1 cellular context compared by ENCODE assay signal in the genomic region with DNA sequence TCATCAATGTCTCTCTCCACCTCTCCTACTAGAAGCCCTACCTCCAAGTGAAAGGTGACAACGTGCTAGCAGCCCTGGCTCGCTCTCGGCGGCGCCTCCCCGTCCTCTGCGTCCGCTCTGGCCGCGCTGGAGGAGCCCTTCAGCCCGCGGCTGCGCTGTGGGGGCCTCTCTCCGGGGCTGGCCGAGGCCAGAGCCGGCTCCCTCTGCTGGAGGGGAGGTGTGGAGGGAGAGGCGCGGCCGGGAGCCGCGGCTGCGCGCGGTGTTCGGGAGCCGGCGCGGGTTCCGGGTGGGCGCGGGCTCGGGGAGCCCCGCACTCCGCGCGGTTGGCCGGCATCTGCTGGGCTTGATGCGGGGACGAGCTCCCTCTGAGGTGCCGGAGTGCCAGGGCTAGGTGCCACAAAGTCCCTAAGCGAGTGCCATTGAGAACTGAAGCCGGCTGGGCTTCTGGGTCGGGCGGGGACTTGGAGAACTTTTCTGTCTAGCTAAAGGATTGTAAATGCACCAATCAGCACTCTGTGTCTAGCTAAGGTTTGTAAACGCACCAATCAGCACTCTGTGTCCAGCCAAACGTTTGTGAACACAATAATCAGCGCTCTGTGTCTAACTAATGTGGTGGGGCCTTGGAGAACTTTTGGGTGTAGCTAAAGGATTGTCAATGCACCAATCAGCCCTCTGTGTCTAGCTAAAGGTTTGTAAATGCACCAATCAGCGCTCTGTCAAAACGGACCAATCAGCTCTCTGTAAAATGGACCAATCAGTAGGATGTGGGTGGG.
A peak's percentile ranks its signal among the peaks of the same experiment; 100 is the strongest.
TF ChIP-seq lines count a peak whose summit lies in the region.

No MANE protein-coding gene starts in this region.

TF ChIP-seq in SK-N-SH, 30 proteins besides CTCF, POLR2A, EP300 and RAD21 (continued from another document):
- TF ChIP-seq, protein P1, sequence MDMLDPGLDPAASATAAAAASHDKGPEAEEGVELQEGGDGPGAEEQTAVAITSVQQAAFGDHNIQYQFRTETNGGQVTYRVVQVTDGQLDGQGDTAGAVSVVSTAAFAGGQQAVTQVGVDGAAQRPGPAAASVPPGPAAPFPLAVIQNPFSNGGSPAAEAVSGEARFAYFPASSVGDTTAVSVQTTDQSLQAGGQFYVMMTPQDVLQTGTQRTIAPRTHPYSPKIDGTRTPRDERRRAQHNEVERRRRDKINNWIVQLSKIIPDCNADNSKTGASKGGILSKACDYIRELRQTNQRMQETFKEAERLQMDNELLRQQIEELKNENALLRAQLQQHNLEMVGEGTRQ (IDR thresholded peaks at IDR 0.05; ENCODE audit: borderline replicate concordance, low read depth, low read length): no peak
- TF ChIP-seq RCOR1 (IDR thresholded peaks at IDR 0.05; ENCODE audit: low read length): no peak
- no peak for TF ChIP-seq JUND (IDR thresholded peaks at IDR 0.05)
- TF ChIP-seq TEAD4 (IDR thresholded peaks at IDR 0.05; ENCODE audit: borderline replicate concordance, insufficient read depth): no peak
- no peak for TF ChIP-seq RFX5 (IDR thresholded peaks at IDR 0.05; ENCODE audit: low read length)
- no peak for TF ChIP-seq RXRA (IDR thresholded peaks at IDR 0.05; ENCODE audit: borderline replicate concordance, low read depth)
- 0 out of 2 replicates have a peak, but pooled peaks have one; percentile 10 for TF ChIP-seq YY1 (IDR thresholded peaks at IDR 0.05; ENCODE audit: low read depth)
- TF ChIP-seq GATA2 (CRISPR knock-in tag; IDR thresholded peaks at IDR 0.05): no peak
- no peak for TF ChIP-seq EZH2phosphoT487 (IDR thresholded peaks at IDR 0.05; ENCODE audit: borderline replicate concordance, low read depth)
- TF ChIP-seq FOXJ3 (CRISPR knock-in tag; IDR thresholded peaks at IDR 0.05): no peak
- TF ChIP-seq, protein P2, sequence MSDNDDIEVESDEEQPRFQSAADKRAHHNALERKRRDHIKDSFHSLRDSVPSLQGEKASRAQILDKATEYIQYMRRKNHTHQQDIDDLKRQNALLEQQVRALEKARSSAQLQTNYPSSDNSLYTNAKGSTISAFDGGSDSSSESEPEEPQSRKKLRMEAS (IDR thresholded peaks at IDR 0.05; ENCODE audit: low read depth): peak; percentile 34; the same call in 1 of the 2 replicates
- TF ChIP-seq CHD2 (IDR thresholded peaks at IDR 0.05; ENCODE audit: low read length, partially characterized antibody): no peak
- TF ChIP-seq, protein P3, sequence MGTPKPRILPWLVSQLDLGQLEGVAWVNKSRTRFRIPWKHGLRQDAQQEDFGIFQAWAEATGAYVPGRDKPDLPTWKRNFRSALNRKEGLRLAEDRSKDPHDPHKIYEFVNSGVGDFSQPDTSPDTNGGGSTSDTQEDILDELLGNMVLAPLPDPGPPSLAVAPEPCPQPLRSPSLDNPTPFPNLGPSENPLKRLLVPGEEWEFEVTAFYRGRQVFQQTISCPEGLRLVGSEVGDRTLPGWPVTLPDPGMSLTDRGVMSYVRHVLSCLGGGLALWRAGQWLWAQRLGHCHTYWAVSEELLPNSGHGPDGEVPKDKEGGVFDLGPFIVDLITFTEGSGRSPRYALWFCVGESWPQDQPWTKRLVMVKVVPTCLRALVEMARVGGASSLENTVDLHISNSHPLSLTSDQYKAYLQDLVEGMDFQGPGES (IDR thresholded peaks at IDR 0.05; ENCODE audit: low read depth, low read length): no peak
- TF ChIP-seq, protein P4, sequence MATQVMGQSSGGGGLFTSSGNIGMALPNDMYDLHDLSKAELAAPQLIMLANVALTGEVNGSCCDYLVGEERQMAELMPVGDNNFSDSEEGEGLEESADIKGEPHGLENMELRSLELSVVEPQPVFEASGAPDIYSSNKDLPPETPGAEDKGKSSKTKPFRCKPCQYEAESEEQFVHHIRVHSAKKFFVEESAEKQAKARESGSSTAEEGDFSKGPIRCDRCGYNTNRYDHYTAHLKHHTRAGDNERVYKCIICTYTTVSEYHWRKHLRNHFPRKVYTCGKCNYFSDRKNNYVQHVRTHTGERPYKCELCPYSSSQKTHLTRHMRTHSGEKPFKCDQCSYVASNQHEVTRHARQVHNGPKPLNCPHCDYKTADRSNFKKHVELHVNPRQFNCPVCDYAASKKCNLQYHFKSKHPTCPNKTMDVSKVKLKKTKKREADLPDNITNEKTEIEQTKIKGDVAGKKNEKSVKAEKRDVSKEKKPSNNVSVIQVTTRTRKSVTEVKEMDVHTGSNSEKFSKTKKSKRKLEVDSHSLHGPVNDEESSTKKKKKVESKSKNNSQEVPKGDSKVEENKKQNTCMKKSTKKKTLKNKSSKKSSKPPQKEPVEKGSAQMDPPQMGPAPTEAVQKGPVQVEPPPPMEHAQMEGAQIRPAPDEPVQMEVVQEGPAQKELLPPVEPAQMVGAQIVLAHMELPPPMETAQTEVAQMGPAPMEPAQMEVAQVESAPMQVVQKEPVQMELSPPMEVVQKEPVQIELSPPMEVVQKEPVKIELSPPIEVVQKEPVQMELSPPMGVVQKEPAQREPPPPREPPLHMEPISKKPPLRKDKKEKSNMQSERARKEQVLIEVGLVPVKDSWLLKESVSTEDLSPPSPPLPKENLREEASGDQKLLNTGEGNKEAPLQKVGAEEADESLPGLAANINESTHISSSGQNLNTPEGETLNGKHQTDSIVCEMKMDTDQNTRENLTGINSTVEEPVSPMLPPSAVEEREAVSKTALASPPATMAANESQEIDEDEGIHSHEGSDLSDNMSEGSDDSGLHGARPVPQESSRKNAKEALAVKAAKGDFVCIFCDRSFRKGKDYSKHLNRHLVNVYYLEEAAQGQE (IDR thresholded peaks at IDR 0.05; ENCODE audit: low read depth, low read length): no peak
- no peak for TF ChIP-seq FOSL2 (IDR thresholded peaks at IDR 0.05; ENCODE audit: borderline replicate concordance, low read depth)
- no peak for TF ChIP-seq GABPA (IDR thresholded peaks at IDR 0.05; ENCODE audit: low read depth)
- TF ChIP-seq, protein P5, sequence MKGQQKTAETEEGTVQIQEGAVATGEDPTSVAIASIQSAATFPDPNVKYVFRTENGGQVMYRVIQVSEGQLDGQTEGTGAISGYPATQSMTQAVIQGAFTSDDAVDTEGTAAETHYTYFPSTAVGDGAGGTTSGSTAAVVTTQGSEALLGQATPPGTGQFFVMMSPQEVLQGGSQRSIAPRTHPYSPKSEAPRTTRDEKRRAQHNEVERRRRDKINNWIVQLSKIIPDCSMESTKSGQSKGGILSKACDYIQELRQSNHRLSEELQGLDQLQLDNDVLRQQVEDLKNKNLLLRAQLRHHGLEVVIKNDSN (IDR thresholded peaks at IDR 0.05; ENCODE audit: borderline replicate concordance, low read depth): no peak
- TF ChIP-seq MEF2A (IDR thresholded peaks at IDR 0.05; ENCODE audit: borderline replicate concordance, low read depth): no peak
- TF ChIP-seq TAF1 (IDR thresholded peaks at IDR 0.05; ENCODE audit: borderline replicate concordance, low read depth, low read length): peak; percentile 69; the same call in 1 of the 2 replicates
- TF ChIP-seq NFIC (IDR thresholded peaks at IDR 0.05; ENCODE audit: borderline replicate concordance): no peak
- TF ChIP-seq FOXM1 (IDR thresholded peaks at IDR 0.05; ENCODE audit: low read depth): no peak
- no peak for TF ChIP-seq MXI1 (IDR thresholded peaks at IDR 0.05; ENCODE audit: low read depth, low read length)
- peak; percentile 50; the same call in 1 of the 2 replicates for TF ChIP-seq POLR2AphosphoS5 (IDR thresholded peaks at IDR 0.05; ENCODE audit: low read depth, low read length)
- no peak; the same call in 1 of the 2 replicates for TF ChIP-seq SMC3 (IDR thresholded peaks at IDR 0.05; ENCODE audit: low read depth, low read length)
- TF ChIP-seq TCF12 (IDR thresholded peaks at IDR 0.05): no peak
